In genomic region chr19:35628565-35629331, GRCh38 we compare ENCODE assay signal across 8 cellular contexts. TPM values are rescaled to one million over a fixed set of nuclear protein-coding genes. Genes with fewer than 3 reads are reported as not detected.
DNase-seq lines count a peak whose midpoint lies in the region; ATAC-seq, FAIRE-seq and TF ChIP-seq lines count a peak whose summit lies in the region.

RBM42 (plus strand) TSS chr19:35629036; CDS start chr19:35629154, 118 bp downstream.

- H2AFZ ChIP-seq in OCI-LY3 (ENCODE audit: low read depth, low read length): peak within 1 kb of the TSS; percentile 49

- peak; percentile 90 for ATAC-seq in GM21515 (IDR thresholded peaks at IDR 0.05; ENCODE audit: unreplicated experiment)

- FAIRE-seq in endometrium (lab: Jason Lieb, UNC): peak; percentile 99

- H3K27me3 ChIP-seq in OCI-LY3 (ENCODE audit: low read depth, low read length): no peaks in the 10 kb centered on the region

- peaks cover 2% of the 10 kb centered on the region for H3K27me3 Mint-ChIP-seq in mesothelial cell of epicardium (ENCODE audit: low read depth)

- peaks cover 20% of the 10 kb centered on the region for H3K36me3 Mint-ChIP-seq in mesothelial cell of epicardium

- no peaks in the 10 kb centered on the region for H3K9me3 ChIP-seq in OCI-LY3 (ENCODE audit: insufficient read depth, low read length)

- H3K79me2 ChIP-seq in OCI-LY3 (ENCODE audit: low read length): peaks cover 9% of the 10 kb centered on the region

- peak within 1 kb of the TSS; percentile 98 for H3K4me3 Mint-ChIP-seq in mesothelial cell of epicardium

- H3K36me3 ChIP-seq in OCI-LY3 (replicated peaks; ENCODE audit: low read depth, low read length): peaks cover 25% of the 10 kb centered on the region

- TF ChIP-seq CTCF in OCI-LY3 (IDR thresholded peaks at IDR 0.05; ENCODE audit: low read depth, low read length) (no peak), mesothelial cell of epicardium (IDR thresholded peaks at IDR 0.05; ENCODE audit: unreplicated experiment) (no peak)

- H3K4me3 ChIP-seq in OCI-LY3 (ENCODE audit: low read length): peak within 1 kb of the TSS; percentile 88

- H4K20me1 ChIP-seq in OCI-LY3 (ENCODE audit: insufficient read depth, low read length): no peaks in the 10 kb centered on the region

- peaks cover 11% of the 10 kb centered on the region for H3K4me1 Mint-ChIP-seq in mesothelial cell of epicardium

- DNase-seq in D341Med (ENCODE audit: low spot score) (peak; percentile 97), HuH-7 (ENCODE audit: low spot score) (peak; percentile 100), mesothelial cell of epicardium (ENCODE audit: low spot score in 2 of 2, unreplicated experiment in 2 of 2) (peak; percentile 93 to 99)
- DNase-seq in activated CD8-positive, alpha-beta memory T cell treated with anti-CD3 and anti-CD28 coated beads, Interleukin-2, amount 50 U/mL, for 48 hours: peak; percentile 100
- DNase-seq in stimulated activated CD8-positive, alpha-beta memory T cell treated with anti-CD3 and anti-CD28 coated beads, Interleukin-15, amount 100 ng/mL, for 48 hours (ENCODE audit: low read depth in 2 of 2): peak; percentile 93 to 94

- no peaks in the 10 kb centered on the region for H3K9me3 Mint-ChIP-seq in mesothelial cell of epicardium

- H3K27ac ChIP-seq in OCI-LY3 (ENCODE audit: low read length): peak within 1 kb of the TSS; percentile 38

- H3K9ac ChIP-seq in OCI-LY3 (ENCODE audit: low read length): peak within 1 kb of the TSS; percentile 84

- peaks cover 5% of the 10 kb centered on the region for H3K4me1 ChIP-seq in OCI-LY3 (ENCODE audit: low read length)

- peak within 1 kb of the TSS; percentile 99 for H3K27ac Mint-ChIP-seq in mesothelial cell of epicardium

- H3K4me2 ChIP-seq in OCI-LY3 (ENCODE audit: low read length): peak within 1 kb of the TSS; percentile 96

RNA-seq across cellular contexts. Expression of gene RBM42, which starts in this region (rescaled TPM):
- 63.7 to 70.6 TPM (median 66.4 TPM) in 3 replicates for total RNA-seq in mesothelial cell of epicardium

Comparison
In these comparisons a context has a peak if more than half of its experiments do, and no peak if none do; other contexts are left out.
1. Peak in every context shown above with its lines: DNase-seq, ATAC-seq, H3K4me3 ChIP-seq and H3K27ac ChIP-seq.